ENCODE assay signal across 1 cellular context in the genomic region with DNA sequence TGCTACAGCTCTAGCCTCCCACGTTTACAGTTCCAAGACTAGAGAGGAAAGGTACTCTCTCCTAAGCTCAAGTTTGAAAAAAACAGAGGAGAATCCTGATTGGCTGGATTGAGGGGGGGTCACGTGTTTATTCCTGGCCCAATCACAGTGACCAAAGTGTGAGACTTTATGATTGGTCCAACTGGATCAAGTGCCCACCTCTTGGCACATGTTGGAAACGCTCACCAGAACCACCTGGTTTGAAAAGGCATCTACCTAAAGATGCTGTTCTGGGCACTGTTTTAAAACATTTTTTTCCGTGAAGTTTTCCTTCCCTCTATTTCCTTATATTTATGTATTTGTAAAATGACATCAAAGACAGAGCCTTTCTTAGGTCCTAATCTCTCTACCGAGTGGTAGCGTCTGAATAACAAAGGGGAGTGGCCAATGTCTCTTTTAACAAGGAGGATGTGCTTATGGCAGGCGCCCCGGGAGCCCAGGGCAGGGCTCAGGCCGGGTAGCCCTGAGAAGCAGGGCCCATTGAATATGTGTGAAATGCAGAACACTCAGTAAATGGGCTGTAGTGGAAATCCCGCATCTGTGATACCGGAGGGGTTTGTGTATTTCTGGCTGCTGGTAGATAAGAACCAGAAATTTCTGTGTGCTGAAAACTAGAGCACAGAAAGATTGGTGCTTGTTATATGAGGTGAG.
TF ChIP-seq lines count a peak whose summit lies in the region.

No MANE protein-coding gene starts in this region.

TF ChIP-seq in GM23338, 12 proteins besides CTCF, POLR2A, EP300 and RAD21 (continued from another document):
- TF ChIP-seq ZNF462 (CRISPR knock-in tag; IDR thresholded peaks at IDR 0.05) (no peak), EZH2phosphoT487 (IDR thresholded peaks at IDR 0.05; ENCODE audit: unreplicated experiment) (no peak), ZNF114 (CRISPR knock-in tag; IDR thresholded peaks at IDR 0.05) (no peak)
